In genomic region chr7:43589133-43589478, GRCh38 we compare ENCODE assay signal across 18 cellular contexts. TPM values are rescaled to one million over a fixed set of nuclear protein-coding genes. Genes with fewer than 3 reads are reported as not detected.
A peak's percentile ranks its signal among the peaks of the same experiment; 100 is the strongest.
DNase-seq lines count a peak whose midpoint lies in the region; ATAC-seq and TF ChIP-seq lines count a peak whose summit lies in the region.
"Had no signal": no experiment of that assay in that cellular context is flagged by ENCODE, and none has a peak within 500 bp of the region (broad histone marks: within the 10 kb centered on the region; RNA-seq: fewer than 3 reads in every experiment).

No MANE protein-coding gene starts in this region.

- POLR2A ChIA-PET in naive thymus-derived CD8-positive, alpha-beta T cell (lab: Charles Lee), result interaction anchor here (0.9 to 11.5 kb wide), 6 partner anchors 19 to 110 kb away, joined by 3 to 373 read pairs (median 8); no protein-coding TSS in a partner anchor

- no peaks in the 10 kb centered on the region for H3K27me3 Mint-ChIP-seq in activated naive CD8-positive, alpha-beta T cell
- no peaks in the 10 kb centered on the region for H3K27me3 Mint-ChIP-seq in naive thymus-derived CD8-positive, alpha-beta T cell

- H3K27me3 ChIP-seq in GM06990 (replicated peaks; ENCODE audit: control insufficient read depth, insufficient read depth, low read length) (no peaks in the 10 kb centered on the region), dorsolateral prefrontal cortex (no peaks in the 10 kb centered on the region)
- H3K27me3 ChIP-seq: BE2C, tibial nerve had no signal

- H3K36me3 Mint-ChIP-seq in activated naive CD8-positive, alpha-beta T cell, result peaks cover 2% of the 10 kb centered on the region
- H3K36me3 Mint-ChIP-seq in naive thymus-derived CD8-positive, alpha-beta T cell, result peaks cover 7 to 38% (median 7%) of the 10 kb centered on the region in 3 donors

- H3K4me3 Mint-ChIP-seq in activated naive CD8-positive, alpha-beta T cell, result peak overlapping the region; percentile 75
- H3K4me3 Mint-ChIP-seq in naive thymus-derived CD8-positive, alpha-beta T cell, result peak overlapping the region; percentile 66 to 99 (median 81)

- H3K4me1 Mint-ChIP-seq in activated naive CD8-positive, alpha-beta T cell (ENCODE audit: low read depth), result peaks cover 76% of the 10 kb centered on the region
- peaks cover 37 to 85% (median 67%) of the 10 kb centered on the region in 4 donors for H3K4me1 Mint-ChIP-seq in naive thymus-derived CD8-positive, alpha-beta T cell

- DNase-seq in DMS153 treated with DMSO at 0.1 percent for 48 hours (lab: John Stamatoyannopoulos, UW; ENCODE audit: unreplicated experiment) (peak; percentile 28), DMS153 (lab: John Stamatoyannopoulos, UW) (no peak), GM06990 (ENCODE audit: extremely low read depth, insufficient read length) (no peak), dorsolateral prefrontal cortex (no peak)
- DNase-seq in naive thymus-derived CD8-positive, alpha-beta T cell, result no peak
- no peak for DNase-seq in activated effector memory CD4-positive, alpha-beta T cell treated with anti-CD3 and anti-CD28 coated beads, Interleukin-2, amount 50 U/mL, for 16 hours
- DNase-seq: BE2C; DMS 273 treated with DMSO at 0.1 percent for 48 hours; foreskin fibroblast; KBM-7; NCI-H526 treated with DMSO at 0.1 percent for 48 hours; stimulated activated CD4-positive, alpha-beta T cell treated with anti-CD3 and anti-CD28 coated beads, Interleukin-4, amount 100 ng/mL, for 24 hours had no signal

- no peak for ATAC-seq in naive thymus-derived CD8-positive, alpha-beta T cell
- no peak for ATAC-seq in HG03095 (IDR thresholded peaks at IDR 0.05; ENCODE audit: unreplicated experiment)

- no peaks in the 10 kb centered on the region; the same call in 1 of the 2 replicates for H3K36me3 ChIP-seq in GM06990 (ENCODE audit: control insufficient read depth, insufficient read depth, low read length)
- H3K36me3 ChIP-seq: BE2C, tibial nerve had no signal

- H3K27ac Mint-ChIP-seq in activated naive CD8-positive, alpha-beta T cell, result peak overlapping the region; percentile 97
- H3K27ac Mint-ChIP-seq in naive thymus-derived CD8-positive, alpha-beta T cell, result peak overlapping the region; percentile 81 to 95 (median 90)
- H3K27ac Mint-ChIP-seq: activated T-helper 2 cell treated with anti-CD3 and anti-CD28 coated beads, Interferon-gamma antibody, Interleukin-2, Interleukin-4, amounts not matched to agents 10 μg/mL and 5 μg/mL and 100 μg/mL, durations not matched to agents 14 hours and 24 hours and 36 hours had no signal

- no peak for TF ChIP-seq CTCF in GM06990 (IDR thresholded peaks at IDR 0.05; ENCODE audit: insufficient read depth, low read length, poor library complexity, severe bottlenecking)
- TF ChIP-seq CTCF in dorsolateral prefrontal cortex (IDR thresholded peaks at IDR 0.05 in 54 of 56, conservative IDR thresholded peaks at IDR 0.05 in 2 of 56; ENCODE audit: low read depth in 1 of 56, partially characterized antibody in 56 of 56), result no peak

- no peaks in the 10 kb centered on the region for H3K9me3 Mint-ChIP-seq in activated naive CD8-positive, alpha-beta T cell (ENCODE audit: low read depth)
- H3K9me3 Mint-ChIP-seq in naive thymus-derived CD8-positive, alpha-beta T cell, result no peaks in the 10 kb centered on the region
- H3K9me3 Mint-ChIP-seq: activated T-helper 2 cell treated with anti-CD3 and anti-CD28 coated beads, Interferon-gamma antibody, Interleukin-2, Interleukin-4, amounts not matched to agents 10 μg/mL and 5 μg/mL and 100 μg/mL, durations not matched to agents 14 hours and 24 hours and 36 hours had no signal

- intact Hi-C loops in dorsolateral prefrontal cortex (cut with DNase I), result no loop called here

- H3K27ac ChIP-seq in dorsolateral prefrontal cortex, result no peak overlapping the region
- H3K27ac ChIP-seq: 22Rv1, parathyroid adenoma, tibial nerve had no signal

- H3K4me3 ChIP-seq in GM06990 (replicated peaks; ENCODE audit: low read depth, low read length) (peak overlapping the region; percentile 16; the same call in 1 of the 2 replicates), dorsolateral prefrontal cortex (no peak overlapping the region)
- H3K4me3 ChIP-seq: tibial nerve had no signal

RNA-seq across cellular contexts. Expression of gene STK17A, which starts 6.2 kb away (rescaled TPM):
- 100 to 1,000 TPM; 203 to 208 TPM for total RNA-seq in naive thymus-derived CD8-positive, alpha-beta T cell
- 100 to 1,000 TPM; 242 to 346 (median 262) TPM for polyA plus RNA-seq in naive thymus-derived CD8-positive, alpha-beta T cell
- 10 to 100 TPM in 68 of 120 experiments, 1 to 10 TPM in 52; 6.3 to 23.7 (median 10.4) TPM for total RNA-seq in dorsolateral prefrontal cortex

Comparison
In these comparisons a context has a peak if more than half of its experiments do, and no peak if none do; other contexts are left out.
1. RNA of gene STK17A, which starts 6.2 kb away (total RNA-seq): 203 to 208 TPM in naive thymus-derived CD8-positive, alpha-beta T cell; 6.3 to 23.7 TPM in dorsolateral prefrontal cortex; every median in the first group is over 4 times any median in the second.